Comparison of ENCODE assay signal across 9 cellular contexts in the genomic region with DNA sequence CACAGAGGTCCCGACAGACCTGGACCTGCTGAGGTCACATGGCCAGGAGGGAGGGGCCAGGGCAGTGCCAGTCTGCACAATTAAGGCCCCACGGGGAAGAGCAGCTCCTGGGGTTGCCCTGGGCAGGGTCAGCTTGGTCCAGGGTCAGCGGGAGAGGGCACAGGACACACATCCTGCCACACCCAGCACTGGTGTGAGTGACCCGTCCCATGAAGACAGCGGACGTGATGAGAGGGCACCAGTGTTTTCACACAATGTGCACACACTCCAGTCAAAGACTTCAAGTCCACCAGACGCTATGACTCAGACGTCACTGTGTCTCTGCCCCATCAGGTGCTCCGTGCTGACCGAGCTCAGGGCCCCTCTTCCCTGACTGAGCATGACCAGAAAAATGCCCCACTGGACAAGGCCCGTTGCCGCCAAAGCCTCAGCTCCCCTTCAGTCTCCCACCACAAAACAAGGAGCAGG. TPM values are rescaled to one million over a fixed set of nuclear protein-coding genes. Genes with fewer than 3 reads are reported as not detected.
DNase-seq lines count a peak whose midpoint lies in the region; ATAC-seq, FAIRE-seq and TF ChIP-seq lines count a peak whose summit lies in the region.
"Had no signal": no experiment of that assay in that cellular context is flagged by ENCODE, and none has a peak within 500 bp of the region (broad histone marks: within the 10 kb centered on the region; RNA-seq: fewer than 3 reads in every experiment).

No MANE protein-coding gene starts in this region.

- H3K27ac ChIP-seq in CD4-positive, CD25-positive, alpha-beta regulatory T cell (ENCODE audit: insufficient read depth, low read length, poor library complexity, severe bottlenecking): no peak overlapping the region
- peak overlapping the region; percentile 43 for H3K27ac ChIP-seq in endothelial cell of umbilical vein (ENCODE audit: insufficient read depth, low read depth, low read length)

- peak overlapping the region; percentile 63 to 89 (median 72) for H3K4me3 Mint-ChIP-seq in CD4-positive, CD25-positive, alpha-beta regulatory T cell
- peak overlapping the region; percentile 50 for H3K4me3 Mint-ChIP-seq in nephron progenitor cell

- CTCF ChIA-PET in endothelial cell of umbilical vein (lab: Charles Lee): interaction anchor here (1.4 kb wide), 1 partner anchor 33 kb away, joined by 5 read pairs; a partner anchor contains a TSS

- H3K4me1 ChIP-seq in CD4-positive, CD25-positive, alpha-beta regulatory T cell (ENCODE audit: control insufficient read depth, insufficient read depth, low read length, poor library complexity, severe bottlenecking): peaks cover 56% of the 10 kb centered on the region
- H3K4me1 ChIP-seq in NT2/D1 (ENCODE audit: insufficient read depth, insufficient read length): peaks cover 45% of the 10 kb centered on the region
- H3K4me1 ChIP-seq in endothelial cell of umbilical vein (ENCODE audit: control insufficient read depth, extremely low read depth, insufficient read depth, low read length): peaks cover 40% of the 10 kb centered on the region

- peak; percentile 53 for FAIRE-seq in endothelial cell of umbilical vein (lab: Jason Lieb, UNC)

- no peaks in the 10 kb centered on the region for H3K27me3 ChIP-seq in CD4-positive, CD25-positive, alpha-beta regulatory T cell (ENCODE audit: control insufficient read depth, insufficient read depth, low read length)
- H3K27me3 ChIP-seq in NT2/D1 (ENCODE audit: insufficient read depth, insufficient read length): no peaks in the 10 kb centered on the region
- H3K27me3 ChIP-seq in endothelial cell of umbilical vein (ENCODE audit: control insufficient read depth in 2 of 2, insufficient read depth in 2 of 2, low read length in 2 of 2): no peaks in the 10 kb centered on the region

- no peaks in the 10 kb centered on the region for H3K9me3 ChIP-seq in CD4-positive, CD25-positive, alpha-beta regulatory T cell (ENCODE audit: control insufficient read depth in 2 of 2, low read length in 2 of 2)
- no peaks in the 10 kb centered on the region for H3K9me3 ChIP-seq in NT2/D1 (ENCODE audit: insufficient read depth, low read length)
- no peaks in the 10 kb centered on the region for H3K9me3 ChIP-seq in endothelial cell of umbilical vein (replicated peaks; ENCODE audit: control insufficient read depth, insufficient read depth, low read length)

- no peaks in the 10 kb centered on the region for H3K36me3 Mint-ChIP-seq in CD4-positive, CD25-positive, alpha-beta regulatory T cell
- no peaks in the 10 kb centered on the region for H3K36me3 Mint-ChIP-seq in nephron progenitor cell (ENCODE audit: low read depth)

- H3K9me3 Mint-ChIP-seq in CD4-positive, CD25-positive, alpha-beta regulatory T cell: no peaks in the 10 kb centered on the region
- no peaks in the 10 kb centered on the region for H3K9me3 Mint-ChIP-seq in nephron progenitor cell

- H3K9me1 ChIP-seq in endothelial cell of umbilical vein (replicated peaks; ENCODE audit: control insufficient read depth, extremely low read depth, insufficient read depth, low read length): no peaks in the 10 kb centered on the region

- H3K9ac ChIP-seq in NT2/D1 (ENCODE audit: insufficient read length, low read depth) (peak overlapping the region; percentile 12), endothelial cell of umbilical vein (replicated peaks; ENCODE audit: extremely low read depth, insufficient read depth, low read length) (peak overlapping the region; percentile 32)

- no TSS peak for BruUV-seq in endothelial cell of umbilical vein (replicated peaks; lab: Mats Ljungman, UMichigan)

- no peak for TF ChIP-seq POLR2A in endothelial cell of umbilical vein (IDR thresholded peaks at IDR 0.05; ENCODE audit: low read depth, low read length)

- dilution Hi-C loops in endothelial cell of umbilical vein (cut with MboI; ENCODE audit: extremely low pct_ligation_motif_present, low sequenced_read_pairs): no loop called here

- POLR2A ChIA-PET in endothelial cell of umbilical vein (lab: Charles Lee): interaction anchor here (0.9 to 1.2 kb wide), 2 partner anchors 9 to 10 kb away, joined by 3 to 4 read pairs; no protein-coding TSS in a partner anchor

- no peak overlapping the region for H2AFZ ChIP-seq in endothelial cell of umbilical vein (ENCODE audit: low read depth, low read length)

- H3K27ac Mint-ChIP-seq in CD4-positive, CD25-positive, alpha-beta regulatory T cell: peak overlapping the region in 1 of 3 donors; percentile 76
- H3K27ac Mint-ChIP-seq in nephron progenitor cell: peak overlapping the region; percentile 68

- intact Hi-C loops in endothelial cell of umbilical vein (cut with micrococcal nuclease): no loop called here

- peaks cover 0 to 47% (median 16%) of the 10 kb centered on the region in 4 donors for H3K4me1 Mint-ChIP-seq in CD4-positive, CD25-positive, alpha-beta regulatory T cell
- peaks cover 40% of the 10 kb centered on the region for H3K4me1 Mint-ChIP-seq in nephron progenitor cell

- peaks cover 11% of the 10 kb centered on the region for H3K36me3 ChIP-seq in CD4-positive, CD25-positive, alpha-beta regulatory T cell (ENCODE audit: control insufficient read depth, insufficient read depth, low read length)
- H3K36me3 ChIP-seq in NT2/D1 (ENCODE audit: insufficient read depth, insufficient read length, low read length) (peaks cover 77% of the 10 kb centered on the region), endothelial cell of umbilical vein (ENCODE audit: control insufficient read depth in 2 of 2, extremely low read depth in 1 of 2, insufficient read depth in 2 of 2, low read length in 2 of 2) (peaks cover 5 to 19% of the 10 kb centered on the region in 2 experiments)

- peak overlapping the region; percentile 9 for H3K4me2 ChIP-seq in endothelial cell of umbilical vein (ENCODE audit: insufficient read depth, low read length)

- no peak overlapping the region for H3K4me3 ChIP-seq in CD4-positive, CD25-positive, alpha-beta regulatory T cell (ENCODE audit: low read depth, low read length)
- H3K4me3 ChIP-seq in NT2/D1 (ENCODE audit: insufficient read length, low read depth) (no peak overlapping the region), endothelial cell of umbilical vein (replicated peaks in 1 of 3; ENCODE audit: insufficient read depth in 1 of 3, low read depth in 1 of 3, low read length in 3 of 3) (no peak overlapping the region)

- peaks cover 13% of the 10 kb centered on the region for H3K27me3 Mint-ChIP-seq in CD4-positive, CD25-positive, alpha-beta regulatory T cell
- H3K27me3 Mint-ChIP-seq in nephron progenitor cell (ENCODE audit: low read depth, poor library complexity): no peaks in the 10 kb centered on the region

- H3K79me2 ChIP-seq in endothelial cell of umbilical vein (ENCODE audit: control insufficient read depth, insufficient read depth, low read length): peaks cover 78% of the 10 kb centered on the region

- H4K20me1 ChIP-seq in endothelial cell of umbilical vein (replicated peaks; ENCODE audit: control insufficient read depth, extremely low read depth, insufficient read depth, low read length): no peaks in the 10 kb centered on the region

- no peak for ATAC-seq in CD4-positive, CD25-positive, alpha-beta regulatory T cell (ENCODE audit: low read depth in 2 of 2)
- no peak for ATAC-seq in HG02840 (IDR thresholded peaks at IDR 0.05; ENCODE audit: low FRiP score, unreplicated experiment)
- no peak for ATAC-seq in GM18511 (IDR thresholded peaks at IDR 0.05; ENCODE audit: unreplicated experiment)

- no peak for DNase-seq in CD4-positive, CD25-positive, alpha-beta regulatory T cell
- DNase-seq in NT2/D1 (ENCODE audit: low read depth, low spot score) (no peak), endothelial cell of umbilical vein (ENCODE audit: low read depth, low spot score) (peak; percentile 51), nephron progenitor cell (no peak), NCI-H446 treated with DMSO at 0.1 percent for 48 hours (lab: John Stamatoyannopoulos, UW) (no peak)
- DNase-seq in stimulated activated CD4-positive, alpha-beta T cell treated with anti-CD3 and anti-CD28 coated beads, Interleukin-4, amount 100 ng/mL, for 24 hours: no peak
- DNase-seq: MV-4-11 had no signal

- TF ChIP-seq CTCF in endothelial cell of umbilical vein (IDR thresholded peaks at IDR 0.05; ENCODE audit: extremely low read depth in 1 of 2, insufficient read depth in 1 of 2, low read depth in 1 of 2, low read length in 2 of 2) (no peak), nephron progenitor cell (IDR thresholded peaks at IDR 0.05) (no peak)

RNA-seq across cellular contexts. Expression of a gene that starts 4.2 kb away (rescaled TPM):
- 339 TPM for total RNA-seq in CD4-positive, CD25-positive, alpha-beta regulatory T cell
- 10 to 100 TPM; 51.6 to 67.1 (median 54.2) TPM for polyA plus RNA-seq in CD4-positive, CD25-positive, alpha-beta regulatory T cell
- 142 and 147 TPM in 2 replicates for total RNA-seq in endothelial cell of umbilical vein
- 297 and 430 TPM in 2 replicates for polyA plus RNA-seq in endothelial cell of umbilical vein
- polyA plus RNA-seq in endothelial cell of umbilical vein (2011; cell fraction: cytosol; rRNA removed): 93.5 and 128 TPM in 2 replicates
- 626 and 670 TPM in 2 replicates for polyA plus RNA-seq in endothelial cell of umbilical vein (2011; cell fraction: nucleus; rRNA removed)
- polyA plus RNA-seq in endothelial cell of umbilical vein (2012): 67.8 and 100 TPM in 2 replicates
- polyA minus RNA-seq in endothelial cell of umbilical vein: 80.3 and 87.9 TPM in 2 replicates
- 53.1 TPM for polyA minus RNA-seq in endothelial cell of umbilical vein (2011; cell fraction: cytosol; rRNA and poly(A)+ RNA removed)
- 74.8 and 114 TPM in 2 replicates for polyA minus RNA-seq in endothelial cell of umbilical vein (2011; cell fraction: nucleus; rRNA and poly(A)+ RNA removed)

RNA-seq across cellular contexts. Expression of a gene that starts 4.6 kb away (rescaled TPM):
- total RNA-seq in CD4-positive, CD25-positive, alpha-beta regulatory T cell: not detected
- polyA plus RNA-seq in CD4-positive, CD25-positive, alpha-beta regulatory T cell: not detected
- total RNA-seq in endothelial cell of umbilical vein: not detected in 2 replicates
- polyA plus RNA-seq in endothelial cell of umbilical vein: not detected in 2 replicates
- not detected in 2 replicates for polyA plus RNA-seq in endothelial cell of umbilical vein (2011; cell fraction: cytosol; rRNA removed)
- not detected in 2 replicates for polyA plus RNA-seq in endothelial cell of umbilical vein (2011; cell fraction: nucleus; rRNA removed)
- not detected in 2 replicates for polyA plus RNA-seq in endothelial cell of umbilical vein (2012)
- polyA minus RNA-seq in endothelial cell of umbilical vein: not detected in 2 replicates
- 1,914 TPM for polyA minus RNA-seq in endothelial cell of umbilical vein (2011; cell fraction: cytosol; rRNA and poly(A)+ RNA removed)
- polyA minus RNA-seq in endothelial cell of umbilical vein (2011; cell fraction: nucleus; rRNA and poly(A)+ RNA removed): not detected in 2 replicates

RNA-seq across cellular contexts. Expression of a gene that starts 9.7 kb away (rescaled TPM):
- 397 TPM for total RNA-seq in CD4-positive, CD25-positive, alpha-beta regulatory T cell
- polyA plus RNA-seq in CD4-positive, CD25-positive, alpha-beta regulatory T cell: 100 to 1,000 TPM; 378 to 426 (median 401) TPM
- total RNA-seq in endothelial cell of umbilical vein: 280 and 286 TPM in 2 replicates
- 185 and 207 TPM in 2 replicates for polyA plus RNA-seq in endothelial cell of umbilical vein
- polyA plus RNA-seq in endothelial cell of umbilical vein (2011; cell fraction: cytosol; rRNA removed): 229 and 243 TPM in 2 replicates
- 142 and 181 TPM in 2 replicates for polyA plus RNA-seq in endothelial cell of umbilical vein (2011; cell fraction: nucleus; rRNA removed)
- 136 and 160 TPM in 2 replicates for polyA plus RNA-seq in endothelial cell of umbilical vein (2012)
- polyA minus RNA-seq in endothelial cell of umbilical vein: 234 and 253 TPM in 2 replicates
- 88.5 TPM for polyA minus RNA-seq in endothelial cell of umbilical vein (2011; cell fraction: cytosol; rRNA and poly(A)+ RNA removed)
- 55.9 and 80.4 TPM in 2 replicates for polyA minus RNA-seq in endothelial cell of umbilical vein (2011; cell fraction: nucleus; rRNA and poly(A)+ RNA removed)

RNA-seq across cellular contexts. Expression of a gene that starts 16.5 kb away (rescaled TPM):
- total RNA-seq in CD4-positive, CD25-positive, alpha-beta regulatory T cell: not detected
- not detected for polyA plus RNA-seq in CD4-positive, CD25-positive, alpha-beta regulatory T cell
- 0.69 and 0.82 TPM in 2 replicates for total RNA-seq in endothelial cell of umbilical vein
- 0.43 and 0.81 TPM in 2 replicates for polyA plus RNA-seq in endothelial cell of umbilical vein
- polyA plus RNA-seq in endothelial cell of umbilical vein (2011; cell fraction: cytosol; rRNA removed): 0.27 and 0.28 TPM in 2 replicates
- polyA plus RNA-seq in endothelial cell of umbilical vein (2011; cell fraction: nucleus; rRNA removed): 0.77 and 1.1 TPM in 2 replicates
- 0.52 and 1.3 TPM in 2 replicates for polyA plus RNA-seq in endothelial cell of umbilical vein (2012)
- polyA minus RNA-seq in endothelial cell of umbilical vein: 0.13 and 0.22 TPM in 2 replicates
- polyA minus RNA-seq in endothelial cell of umbilical vein (2011; cell fraction: cytosol; rRNA and poly(A)+ RNA removed): not detected
- polyA minus RNA-seq in endothelial cell of umbilical vein (2011; cell fraction: nucleus; rRNA and poly(A)+ RNA removed): 0.34 TPM in 1 of 2 replicates, not detected in the other

RNA-seq across cellular contexts. Expression of a gene that starts 23.2 kb away (rescaled TPM):
- total RNA-seq in CD4-positive, CD25-positive, alpha-beta regulatory T cell: 161 TPM
- 10 to 100 TPM in 1 of 4 donors, 1 to 10 TPM in 3; 3.4 to 13.3 (median 6.9) TPM for polyA plus RNA-seq in CD4-positive, CD25-positive, alpha-beta regulatory T cell
- total RNA-seq in endothelial cell of umbilical vein: 9.8 and 11.0 TPM in 2 replicates
- polyA plus RNA-seq in endothelial cell of umbilical vein: 4.9 and 5.7 TPM in 2 replicates
- polyA plus RNA-seq in endothelial cell of umbilical vein (2011; cell fraction: cytosol; rRNA removed): 1.7 and 2.9 TPM in 2 replicates
- polyA plus RNA-seq in endothelial cell of umbilical vein (2011; cell fraction: nucleus; rRNA removed): 25.2 and 29.3 TPM in 2 replicates
- polyA plus RNA-seq in endothelial cell of umbilical vein (2012): 5.0 and 7.1 TPM in 2 replicates
- 4.2 and 7.0 TPM in 2 replicates for polyA minus RNA-seq in endothelial cell of umbilical vein
- 15.1 TPM for polyA minus RNA-seq in endothelial cell of umbilical vein (2011; cell fraction: cytosol; rRNA and poly(A)+ RNA removed)
- 7.5 and 13.3 TPM in 2 replicates for polyA minus RNA-seq in endothelial cell of umbilical vein (2011; cell fraction: nucleus; rRNA and poly(A)+ RNA removed)
